ENCODE assay signal across 16 cellular contexts in genomic region chr10:75600833-75601232, GRCh38.
"Had no signal": no experiment of that assay in that cellular context is flagged by ENCODE, and none has a peak within 500 bp of the region (broad histone marks: within the 10 kb centered on the region; RNA-seq: fewer than 3 reads in every experiment).

No MANE protein-coding gene starts in this region.

- DNase-seq: activated CD4-positive, alpha-beta T cell treated with anti-CD3 and anti-CD28 coated beads, Interleukin-2, amount 10 ng/mL, durations not matched to agents 7 days and 5 days; activated CD8-positive, alpha-beta memory T cell treated with anti-CD3 and anti-CD28 coated beads for 24 hours; activated naive CD8-positive, alpha-beta T cell treated with anti-CD3 and anti-CD28 coated beads for 36 hours; amygdala; body of pancreas; central memory CD4-positive, alpha-beta T cell; colonic mucosa; natural killer cell had no signal

- H3K27ac Mint-ChIP-seq: activated CD4-positive, alpha-beta T cell treated with anti-CD3 and anti-CD28 coated beads, Interleukin-2, amount 10 ng/mL, durations not matched to agents 7 days and 5 days; activated naive CD8-positive, alpha-beta T cell treated with anti-CD3 and anti-CD28 coated beads for 36 hours; activated T-helper 1 cell treated with anti-CD3 and anti-CD28 coated beads, Interleukin-12 subunit alpha, Interleukin-12 subunit beta, Interleukin-2, Interleukin-4 antibody, amounts not matched to agents 30 ng/mL and 10 ng/mL and 1 ng/mL, durations not matched to agents 14 hours and 24 hours and 36 hours; natural killer cell; stimulated activated effector memory CD8-positive, alpha-beta T cell treated with anti-CD3 and anti-CD28 coated beads, Interleukin-12 subunit alpha, Interleukin-12 subunit beta, amount 100 ng/mL, for 72 hours; T-helper 1 cell treated with Interleukin-12 subunit alpha and Interleukin-12 subunit beta and Interleukin-4 antibody, amounts not matched to agents 30 μg/mL and 1 μg/mL, for 36 hours; WTC11 had no signal

- H3K9me3 ChIP-seq: body of pancreas, colonic mucosa, thoracic aorta had no signal

- H3K27me3 Mint-ChIP-seq: activated CD4-positive, alpha-beta T cell treated with anti-CD3 and anti-CD28 coated beads, Interleukin-2, amount 10 ng/mL, durations not matched to agents 7 days and 5 days had no signal

- H3K4me3 Mint-ChIP-seq: activated CD4-positive, alpha-beta T cell treated with anti-CD3 and anti-CD28 coated beads, Interleukin-2, amount 10 ng/mL, durations not matched to agents 7 days and 5 days; activated naive CD8-positive, alpha-beta T cell treated with anti-CD3 and anti-CD28 coated beads for 36 hours; activated T-helper 1 cell treated with anti-CD3 and anti-CD28 coated beads, Interleukin-12 subunit alpha, Interleukin-12 subunit beta, Interleukin-2, Interleukin-4 antibody, amounts not matched to agents 30 ng/mL and 10 ng/mL and 1 ng/mL, durations not matched to agents 14 hours and 24 hours and 36 hours; natural killer cell; stimulated activated effector memory CD8-positive, alpha-beta T cell treated with anti-CD3 and anti-CD28 coated beads, Interleukin-12 subunit alpha, Interleukin-12 subunit beta, amount 100 ng/mL, for 72 hours; T-helper 1 cell treated with Interleukin-12 subunit alpha and Interleukin-12 subunit beta and Interleukin-4 antibody, amounts not matched to agents 30 μg/mL and 1 μg/mL, for 36 hours; WTC11 had no signal

- H3K36me3 ChIP-seq: colonic mucosa, thoracic aorta had no signal

- H3K4me1 ChIP-seq: colonic mucosa had no signal

- ATAC-seq: body of pancreas; esophagus mucosa; natural killer cell; stimulated activated effector memory CD8-positive, alpha-beta T cell treated with anti-CD3 and anti-CD28 coated beads, Interleukin-12 subunit alpha, Interleukin-12 subunit beta, amount 100 ng/mL, for 72 hours had no signal

- H3K36me3 Mint-ChIP-seq: activated naive CD8-positive, alpha-beta T cell treated with anti-CD3 and anti-CD28 coated beads for 36 hours; natural killer cell; stimulated activated effector memory CD8-positive, alpha-beta T cell treated with anti-CD3 and anti-CD28 coated beads, Interleukin-12 subunit alpha, Interleukin-12 subunit beta, amount 100 ng/mL, for 72 hours; WTC11 had no signal

- H3K4me1 Mint-ChIP-seq: activated CD4-positive, alpha-beta T cell treated with anti-CD3 and anti-CD28 coated beads, Interleukin-2, amount 10 ng/mL, durations not matched to agents 7 days and 5 days; activated naive CD8-positive, alpha-beta T cell treated with anti-CD3 and anti-CD28 coated beads for 36 hours; natural killer cell; stimulated activated effector memory CD8-positive, alpha-beta T cell treated with anti-CD3 and anti-CD28 coated beads, Interleukin-12 subunit alpha, Interleukin-12 subunit beta, amount 100 ng/mL, for 72 hours had no signal

- FAIRE-seq: islet of Langerhans, urothelium cell line had no signal

- H3K4me3 ChIP-seq: body of pancreas, colonic mucosa, thoracic aorta had no signal

- H3K27ac ChIP-seq: body of pancreas, colonic mucosa, thoracic aorta had no signal

- H3K27me3 ChIP-seq: body of pancreas, colonic mucosa had no signal

- H3K9me3 Mint-ChIP-seq: activated CD4-positive, alpha-beta T cell treated with anti-CD3 and anti-CD28 coated beads, Interleukin-2, amount 10 ng/mL, durations not matched to agents 7 days and 5 days; activated naive CD8-positive, alpha-beta T cell treated with anti-CD3 and anti-CD28 coated beads for 36 hours; activated T-helper 1 cell treated with anti-CD3 and anti-CD28 coated beads, Interleukin-12 subunit alpha, Interleukin-12 subunit beta, Interleukin-2, Interleukin-4 antibody, amounts not matched to agents 30 ng/mL and 10 ng/mL and 1 ng/mL, durations not matched to agents 14 hours and 24 hours and 36 hours; natural killer cell; stimulated activated effector memory CD8-positive, alpha-beta T cell treated with anti-CD3 and anti-CD28 coated beads, Interleukin-12 subunit alpha, Interleukin-12 subunit beta, amount 100 ng/mL, for 72 hours; T-helper 1 cell treated with Interleukin-12 subunit alpha and Interleukin-12 subunit beta and Interleukin-4 antibody, amounts not matched to agents 30 μg/mL and 1 μg/mL, for 36 hours; WTC11 had no signal
